Comparison of ENCODE assay signal across 18 cellular contexts in the genomic region with DNA sequence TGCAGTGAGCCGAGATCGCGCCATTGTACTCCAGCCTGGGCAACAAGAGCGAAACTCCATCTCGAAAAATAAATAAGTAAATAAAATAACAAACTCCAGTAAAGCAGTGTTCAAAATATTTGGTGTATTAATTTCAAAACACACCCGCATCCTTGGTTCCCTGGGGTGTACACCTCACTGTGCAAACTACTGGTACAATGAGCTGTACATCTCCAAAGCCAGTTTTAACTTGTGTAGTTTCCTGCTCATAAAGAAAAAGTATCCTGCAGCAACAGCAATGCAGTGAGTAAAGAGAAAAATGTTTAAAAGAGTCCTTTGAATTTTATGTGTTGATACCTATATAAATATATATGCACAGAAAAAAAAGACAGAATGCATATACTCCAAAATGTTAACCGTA. TPM values are rescaled to one million over a fixed set of nuclear protein-coding genes. Genes with fewer than 3 reads are reported as not detected.
DNase-seq lines count a peak whose midpoint lies in the region; ATAC-seq, FAIRE-seq and TF ChIP-seq lines count a peak whose summit lies in the region.
"Had no signal": no experiment of that assay in that cellular context is flagged by ENCODE, and none has a peak within 500 bp of the region (broad histone marks: within the 10 kb centered on the region; RNA-seq: fewer than 3 reads in every experiment).

No MANE protein-coding gene starts in this region.

- DNase-seq in right lobe of liver (no peak), HepG2 (ENCODE audit: low spot score) (no peak), bronchial epithelial cell (ENCODE audit: low read depth) (peak; percentile 84), keratinocyte (ENCODE audit: low read depth, low spot score) (no peak), NCI-H1694 treated with DMSO at 0.1 percent for 48 hours (lab: John Stamatoyannopoulos, UW) (no peak), NCI-H187 (lab: John Stamatoyannopoulos, UW) (no peak), GOT3 (lab: John Stamatoyannopoulos, UW) (no peak)
- DNase-seq: Calu3; CD4-positive, alpha-beta memory T cell; DMS53; DND-41; EL; H9 had no signal

- no peak overlapping the region for H3K9ac ChIP-seq in HepG2 (ENCODE audit: insufficient read depth, low read depth, low read length)
- no peak overlapping the region for H3K9ac ChIP-seq in keratinocyte (ENCODE audit: control insufficient read depth, extremely low read depth, insufficient read depth, low read length)
- H3K9ac ChIP-seq: BLaER1 had no signal

- no peak overlapping the region for H3K4me3 ChIP-seq in right lobe of liver
- H3K4me3 ChIP-seq in HepG2 (replicated peaks in 1 of 3; ENCODE audit: insufficient read depth in 1 of 3, low read depth in 2 of 3, low read length in 3 of 3), result no peak overlapping the region
- H3K4me3 ChIP-seq in bronchial epithelial cell (ENCODE audit: low read depth, low read length), result no peak overlapping the region
- no peak overlapping the region for H3K4me3 ChIP-seq in keratinocyte (ENCODE audit: control insufficient read depth in 2 of 3, extremely low read depth in 1 of 3, insufficient read depth in 2 of 3, low read depth in 1 of 3, low read length in 3 of 3)
- H3K4me3 ChIP-seq: BLaER1, GM12878 had no signal

- FAIRE-seq in HepG2 (lab: Jason Lieb, UNC), result no peak
- no peak for FAIRE-seq in bronchial epithelial cell (lab: Jason Lieb, UNC)
- FAIRE-seq in keratinocyte (lab: Jason Lieb, UNC), result peak; percentile 63
- FAIRE-seq: GM12878, H1, HTR-8/SVneo had no signal

- H3K4me1 ChIP-seq in right lobe of liver, result peaks cover 0 to 47% (median 14%) of the 10 kb centered on the region in 4 donors
- peaks cover 66% of the 10 kb centered on the region for H3K4me1 ChIP-seq in HepG2 (ENCODE audit: insufficient read depth, low read length)
- H3K4me1 ChIP-seq in keratinocyte (ENCODE audit: control insufficient read depth, extremely low read depth, insufficient read depth, low read length), result peaks cover 72% of the 10 kb centered on the region

- in situ Hi-C loops in HepG2 (cut with HindIII; ENCODE audit: extremely low pct_ligation_motif_present, low pct_unique_long_range_greater_than_20kb), result no loop called here

- dilution Hi-C loops in keratinocyte (cut with MboI; ENCODE audit: extremely low pct_ligation_motif_present, low sequenced_read_pairs), result no loop called here

- H2AFZ ChIP-seq in HepG2 (ENCODE audit: low read length) (no peak overlapping the region), keratinocyte (ENCODE audit: control insufficient read depth, low read length) (no peak overlapping the region)

- TF ChIP-seq EP300 in HepG2 (IDR thresholded peaks at IDR 0.05; ENCODE audit: low read depth in 2 of 2, low read length in 2 of 2) (no peak), HepG2 (CRISPR knock-in tag; IDR thresholded peaks at IDR 0.05; ENCODE audit: borderline replicate concordance) (no peak)

- POLR2A ChIA-PET in HepG2 (lab: Yijun Ruan, JAX), result no interaction called here

- no TSS peak for BruUV-seq in HepG2 (replicated peaks; lab: Mats Ljungman, UMichigan)

- CTCF ChIA-PET in HepG2 (lab: Yijun Ruan, JAX; ENCODE audit: low intra/inter-chr PET ratio, low total read pairs), result no interaction called here

- H3K4me2 ChIP-seq in HepG2 (ENCODE audit: low read depth, low read length) (no peak overlapping the region), keratinocyte (ENCODE audit: control insufficient read depth, extremely low read depth, insufficient read depth, low read depth, low read length) (peak overlapping the region; percentile 66)
- H3K4me2 ChIP-seq: BLaER1 had no signal

- ATAC-seq in right lobe of liver (no peak), HepG2 (no peak)
- ATAC-seq: GM12878 had no signal

- TF ChIP-seq POLR2A in right lobe of liver (IDR thresholded peaks at IDR 0.05) (no peak), HepG2 (IDR thresholded peaks at IDR 0.05; ENCODE audit: insufficient read depth in 1 of 2, low read depth in 2 of 2, low read length in 2 of 2) (no peak)

- intact Hi-C loops in right lobe of liver (cut with DNase I), result loop anchor here in 1 of 2 donors (10.0 kb wide), 1 partner anchor 104 kb away; no protein-coding TSS in a partner anchor
- intact Hi-C loops in HepG2 (cut with micrococcal nuclease; ENCODE audit: unreplicated experiment), result no loop called here

- H4K20me1 ChIP-seq in HepG2 (ENCODE audit: insufficient read depth, low read length) (no peaks in the 10 kb centered on the region), keratinocyte (ENCODE audit: control insufficient read depth, extremely low read depth, insufficient read depth, low read length) (no peaks in the 10 kb centered on the region)
- H4K20me1 ChIP-seq: BLaER1 had no signal

- H3K79me2 ChIP-seq in HepG2 (ENCODE audit: insufficient read depth, low read length) (peaks cover 8% of the 10 kb centered on the region), keratinocyte (ENCODE audit: control insufficient read depth, insufficient read depth, low read length) (peaks cover 5% of the 10 kb centered on the region)

- no peak for TF ChIP-seq RAD21 in HepG2 (CRISPR knock-in tag; IDR thresholded peaks at IDR 0.05)

- H3K9me1 ChIP-seq in keratinocyte (ENCODE audit: control insufficient read depth, extremely low read depth, insufficient read depth, low read length), result no peaks in the 10 kb centered on the region

- H3K27ac ChIP-seq in right lobe of liver, result peak overlapping the region in 2 of 3 donors; percentile 22 to 100
- no peak overlapping the region for H3K27ac ChIP-seq in HepG2 (ENCODE audit: extremely low read length, insufficient read depth, low read length)
- peak overlapping the region; percentile 63 for H3K27ac ChIP-seq in keratinocyte (ENCODE audit: control insufficient read depth, insufficient read depth, low read length)
- H3K27ac ChIP-seq: 22Rv1, BLaER1 had no signal

- H3K27me3 ChIP-seq in right lobe of liver (no peaks in the 10 kb centered on the region), HepG2 (ENCODE audit: control insufficient read depth in 1 of 2, insufficient read depth in 2 of 2, low read length in 2 of 2) (no peaks in the 10 kb centered on the region), bronchial epithelial cell (ENCODE audit: control insufficient read depth, insufficient read depth, low read length) (no peaks in the 10 kb centered on the region), keratinocyte (ENCODE audit: control insufficient read depth, extremely low read depth, insufficient read depth, low read length) (no peaks in the 10 kb centered on the region)
- H3K27me3 ChIP-seq: BLaER1 had no signal

- no peaks in the 10 kb centered on the region for H3K9me3 ChIP-seq in right lobe of liver
- H3K9me3 ChIP-seq in HepG2 (ENCODE audit: low read length), result no peaks in the 10 kb centered on the region
- H3K9me3 ChIP-seq in keratinocyte (ENCODE audit: control insufficient read depth, low read depth, low read length), result no peaks in the 10 kb centered on the region
- H3K9me3 ChIP-seq: BLaER1 had no signal

- H3K36me3 ChIP-seq in right lobe of liver, result no peaks in the 10 kb centered on the region
- no peaks in the 10 kb centered on the region for H3K36me3 ChIP-seq in HepG2 (replicated peaks in 1 of 2; ENCODE audit: control insufficient read depth in 1 of 2, insufficient read depth in 2 of 2, low read length in 2 of 2)
- H3K36me3 ChIP-seq in bronchial epithelial cell (ENCODE audit: control insufficient read depth, insufficient read depth, low read length), result no peaks in the 10 kb centered on the region
- no peaks in the 10 kb centered on the region for H3K36me3 ChIP-seq in keratinocyte (ENCODE audit: control insufficient read depth in 2 of 2, extremely low read depth in 1 of 2, insufficient read depth in 2 of 2, low read length in 2 of 2)
- H3K36me3 ChIP-seq: BLaER1 had no signal

- 71% methylated on average over 3 of the region's 7 CpGs for WGBS in right lobe of liver (ENCODE audit: insufficient coverage, low coverage, low lambda C conversion rate, missing lambda C conversion rate)
- 96% methylated on average over 7 of the region's 7 CpGs for WGBS in HepG2 (ENCODE audit: low lambda C conversion rate)

- TF ChIP-seq CTCF in right lobe of liver (IDR thresholded peaks at IDR 0.05) (no peak), HepG2 (CRISPR knock-in tag; IDR thresholded peaks at IDR 0.05) (no peak), bronchial epithelial cell (IDR thresholded peaks at IDR 0.05; ENCODE audit: insufficient read depth, low read length, severe bottlenecking) (no peak), keratinocyte (optimal IDR thresholded peaks at IDR 0.05 in 1 of 3, IDR thresholded peaks at IDR 0.05 in 1 of 3, conservative IDR thresholded peaks at IDR 0.05 in 1 of 3; ENCODE audit: extremely low read depth in 1 of 3, insufficient read depth in 2 of 3, low read length in 3 of 3) (no peak)

RNA-seq across cellular contexts. Expression of gene NFE2L2, which starts 4.4 kb away (rescaled TPM):
- total RNA-seq in right lobe of liver, result 10 to 100 TPM; 27.9 to 83.6 (median 35.6) TPM
- 84.6 and 136 TPM in 2 replicates for total RNA-seq in HepG2 (2016; rRNA removed; fragmentation: Illumina TruSeq; extraction: Trizol)
- total RNA-seq in HepG2 (2016; cell fraction: cytosol; rRNA removed; fragmentation: Illumina TruSeq; extraction: Trizol; ENCODE audit: low read depth), result 93.0 and 99.3 TPM in 2 replicates
- total RNA-seq in HepG2 (2016; cell fraction: insoluble cytoplasmic fraction; rRNA removed; fragmentation: Illumina TruSeq; extraction: Trizol), result 80.6 and 139 TPM in 2 replicates
- 85.8 and 94.3 TPM in 2 replicates for total RNA-seq in HepG2 (2016; cell fraction: membrane; rRNA removed; fragmentation: Illumina TruSeq; extraction: Trizol)
- 92.5 and 95.6 TPM in 2 replicates for total RNA-seq in HepG2 (2016; cell fraction: nucleus; rRNA removed; fragmentation: Illumina TruSeq; extraction: Trizol)
- polyA plus RNA-seq in HepG2 (2011; rRNA removed), result 138 and 215 TPM in 2 replicates
- 94.2 and 119 TPM in 2 replicates for polyA plus RNA-seq in HepG2 (2011; cell fraction: cytosol; rRNA removed)
- polyA plus RNA-seq in HepG2 (2011; cell fraction: nucleus; rRNA removed), result 66.9 and 70.1 TPM in 2 replicates
- polyA plus RNA-seq in HepG2 (2012), result 104 and 115 TPM in 2 replicates
- polyA plus RNA-seq in HepG2 (2016; cell fraction: cytosol; fragmentation: Illumina TruSeq; extraction: Trizol; ENCODE audit: low read depth), result 17.6 and 20.3 TPM in 2 replicates
- 211 and 217 TPM in 2 replicates for polyA plus RNA-seq in HepG2 (2016; cell fraction: insoluble cytoplasmic fraction; fragmentation: Illumina TruSeq; extraction: Trizol; ENCODE audit: low read depth)
- polyA plus RNA-seq in HepG2 (2016; cell fraction: membrane; fragmentation: Illumina TruSeq; extraction: Trizol; ENCODE audit: low read depth), result 41.9 and 49.1 TPM in 2 replicates
- 168 and 175 TPM in 2 replicates for polyA plus RNA-seq in HepG2 (2016; cell fraction: nucleus; fragmentation: Illumina TruSeq; extraction: Trizol; ENCODE audit: insufficient read depth, low read depth)
- 157 and 264 TPM in 2 replicates for polyA minus RNA-seq in HepG2 (2011; rRNA and poly(A)+ RNA removed; ENCODE audit: low replicate concordance)
- polyA minus RNA-seq in HepG2 (2011; cell fraction: cytosol; rRNA and poly(A)+ RNA removed), result 128 and 137 TPM in 2 replicates
- polyA minus RNA-seq in HepG2 (2011; cell fraction: nucleus; rRNA and poly(A)+ RNA removed), result 140 and 141 TPM in 2 replicates
- 64.5 and 68.5 TPM in 2 replicates for total RNA-seq in bronchial epithelial cell
- polyA plus RNA-seq in keratinocyte, result 148 to 209 TPM (median 177 TPM) in 3 replicates
- polyA plus RNA-seq in keratinocyte (2011; ENCODE audit: low read depth), result 270 TPM
- 125 and 255 TPM in 2 replicates for polyA plus RNA-seq in keratinocyte (2011; cell fraction: cytosol; rRNA removed)
- polyA plus RNA-seq in keratinocyte (2011; cell fraction: nucleus; rRNA removed), result 188 and 209 TPM in 2 replicates
- 73.8 and 149 TPM in 2 replicates for polyA plus RNA-seq in keratinocyte (2012; ENCODE audit: low replicate concordance)
- 111 to 217 TPM (median 195 TPM) in 3 replicates for polyA minus RNA-seq in keratinocyte
- polyA minus RNA-seq in keratinocyte (2011; cell fraction: cytosol; rRNA and poly(A)+ RNA removed), result 156 TPM
- 72.8 and 148 TPM in 2 replicates for polyA minus RNA-seq in keratinocyte (2011; cell fraction: nucleus; rRNA and poly(A)+ RNA removed)

RNA-seq across cellular contexts. Expression of gene HNRNPA3, which starts 56.3 kb away (rescaled TPM):
- total RNA-seq in right lobe of liver (10 to 100 TPM; 22.4 to 70.4 (median 54.8) TPM), HepG2 (2016; rRNA removed; fragmentation: Illumina TruSeq; extraction: Trizol) (97.7 and 164 TPM in 2 replicates), bronchial epithelial cell (30.5 and 34.3 TPM in 2 replicates)
- total RNA-seq in HepG2 (2016; cell fraction: cytosol; rRNA removed; fragmentation: Illumina TruSeq; extraction: Trizol; ENCODE audit: low read depth), result 14.2 and 15.3 TPM in 2 replicates
- 105 and 171 TPM in 2 replicates for total RNA-seq in HepG2 (2016; cell fraction: insoluble cytoplasmic fraction; rRNA removed; fragmentation: Illumina TruSeq; extraction: Trizol)
- total RNA-seq in HepG2 (2016; cell fraction: membrane; rRNA removed; fragmentation: Illumina TruSeq; extraction: Trizol), result 84.7 and 87.9 TPM in 2 replicates
- 152 and 163 TPM in 2 replicates for total RNA-seq in HepG2 (2016; cell fraction: nucleus; rRNA removed; fragmentation: Illumina TruSeq; extraction: Trizol)
- polyA plus RNA-seq in HepG2 (2011; rRNA removed) (52.3 and 73.3 TPM in 2 replicates), keratinocyte (53.1 to 178 TPM (median 74.6 TPM) in 3 replicates)
- 28.9 and 35.7 TPM in 2 replicates for polyA plus RNA-seq in HepG2 (2011; cell fraction: cytosol; rRNA removed)
- 80.5 and 102 TPM in 2 replicates for polyA plus RNA-seq in HepG2 (2011; cell fraction: nucleus; rRNA removed)
- polyA plus RNA-seq in HepG2 (2012), result 166 and 486 TPM in 2 replicates
- 36.5 and 45.0 TPM in 2 replicates for polyA plus RNA-seq in HepG2 (2016; cell fraction: cytosol; fragmentation: Illumina TruSeq; extraction: Trizol; ENCODE audit: low read depth)
- polyA plus RNA-seq in HepG2 (2016; cell fraction: insoluble cytoplasmic fraction; fragmentation: Illumina TruSeq; extraction: Trizol; ENCODE audit: low read depth), result 1,088 and 1,120 TPM in 2 replicates
- 139 and 151 TPM in 2 replicates for polyA plus RNA-seq in HepG2 (2016; cell fraction: membrane; fragmentation: Illumina TruSeq; extraction: Trizol; ENCODE audit: low read depth)
- polyA plus RNA-seq in HepG2 (2016; cell fraction: nucleus; fragmentation: Illumina TruSeq; extraction: Trizol; ENCODE audit: insufficient read depth, low read depth), result 525 and 575 TPM in 2 replicates
- 11.2 and 12.3 TPM in 2 replicates for polyA minus RNA-seq in HepG2 (2011; rRNA and poly(A)+ RNA removed; ENCODE audit: low replicate concordance)
- polyA minus RNA-seq in HepG2 (2011; cell fraction: cytosol; rRNA and poly(A)+ RNA removed), result 34.8 and 38.9 TPM in 2 replicates
- 205 and 222 TPM in 2 replicates for polyA minus RNA-seq in HepG2 (2011; cell fraction: nucleus; rRNA and poly(A)+ RNA removed)
- 162 TPM for polyA plus RNA-seq in keratinocyte (2011; ENCODE audit: low read depth)
- 90.2 and 96.4 TPM in 2 replicates for polyA plus RNA-seq in keratinocyte (2011; cell fraction: cytosol; rRNA removed)
- 71.8 and 126 TPM in 2 replicates for polyA plus RNA-seq in keratinocyte (2011; cell fraction: nucleus; rRNA removed)
- 140 and 399 TPM in 2 replicates for polyA plus RNA-seq in keratinocyte (2012; ENCODE audit: low replicate concordance)
- polyA minus RNA-seq in keratinocyte, result 9.2 to 36.1 TPM (median 10.7 TPM) in 3 replicates
- polyA minus RNA-seq in keratinocyte (2011; cell fraction: cytosol; rRNA and poly(A)+ RNA removed), result 23.8 TPM
- polyA minus RNA-seq in keratinocyte (2011; cell fraction: nucleus; rRNA and poly(A)+ RNA removed), result 17.0 and 32.5 TPM in 2 replicates
